12 cellular contexts compared by ENCODE assay signal in genomic region chr10:97407952-97408248, GRCh38. TPM values are rescaled to one million over a fixed set of nuclear protein-coding genes. Genes with fewer than 3 reads are reported as not detected.
DNase-seq lines count a peak whose midpoint lies in the region; ATAC-seq, FAIRE-seq and TF ChIP-seq lines count a peak whose summit lies in the region.
"Had no signal": no experiment of that assay in that cellular context is flagged by ENCODE, and none has a peak within 500 bp of the region (broad histone marks: within the 10 kb centered on the region; RNA-seq: fewer than 3 reads in every experiment).

No MANE protein-coding gene starts in this region.

- CTCF ChIA-PET in HepG2 (lab: Yijun Ruan, JAX; ENCODE audit: low intra/inter-chr PET ratio, low total read pairs) = interaction anchor here (1.6 to 2.3 kb wide), 3 partner anchors 18 to 56 kb away, joined by 6 to 14 read pairs (median 12); partner anchors contain the start of genes EXOSC1, PGAM1 and ZDHHC16

- no TSS peak for BruUV-seq in HepG2 (replicated peaks; lab: Mats Ljungman, UMichigan)

- intact Hi-C loops in HepG2 (cut with micrococcal nuclease; ENCODE audit: unreplicated experiment) = loop anchor here (1.0 to 2.0 kb wide), 4 partner anchors 19 to 204 kb away; partner anchors contain the start of genes EXOSC1, PGAM1 and ZDHHC16
- intact Hi-C loops in right lobe of liver (cut with DNase I) = no loop called here
- intact Hi-C loops in testis (cut with DNase I; ENCODE audit: low total_unique reads) = no loop called here

- H3K79me2 ChIP-seq in HepG2 (ENCODE audit: insufficient read depth, low read length) (no peaks in the 10 kb centered on the region), SU-DHL-6 (ENCODE audit: insufficient read depth, low read length) (no peaks in the 10 kb centered on the region), keratinocyte (ENCODE audit: control insufficient read depth, insufficient read depth, low read length) (no peaks in the 10 kb centered on the region)

- DNase-seq in HepG2 (ENCODE audit: low spot score) (no peak), right lobe of liver (no peak), keratinocyte (ENCODE audit: low read depth, low spot score) (no peak), medulla oblongata (ENCODE audit: extremely low spot score) (no peak), testis (no peak), NCI-H774 (lab: John Stamatoyannopoulos, UW) (no peak)
- DNase-seq: DND-41 had no signal

- H4K20me1 ChIP-seq in HepG2 (ENCODE audit: insufficient read depth, low read length) (no peaks in the 10 kb centered on the region), SU-DHL-6 (ENCODE audit: low read depth, low read length) (no peaks in the 10 kb centered on the region), keratinocyte (ENCODE audit: control insufficient read depth, extremely low read depth, insufficient read depth, low read length) (no peaks in the 10 kb centered on the region)

- POLR2A ChIA-PET in HepG2 (lab: Yijun Ruan, JAX) = no interaction called here

- TF ChIP-seq CTCF in HepG2 (CRISPR knock-in tag; IDR thresholded peaks at IDR 0.05) (no peak), right lobe of liver (IDR thresholded peaks at IDR 0.05) (no peak), SU-DHL-6 (IDR thresholded peaks at IDR 0.05; ENCODE audit: insufficient read depth, low read length, poor library complexity, severe bottlenecking) (no peak), keratinocyte (optimal IDR thresholded peaks at IDR 0.05 in 1 of 3, IDR thresholded peaks at IDR 0.05 in 1 of 3, conservative IDR thresholded peaks at IDR 0.05 in 1 of 3; ENCODE audit: extremely low read depth in 1 of 3, insufficient read depth in 2 of 3, low read length in 3 of 3) (no peak), testis (IDR thresholded peaks at IDR 0.05) (no peak)

- H3K27ac ChIP-seq in HepG2 (ENCODE audit: extremely low read length, insufficient read depth, low read length) (peak overlapping the region; percentile 77), right lobe of liver (peak overlapping the region in 1 of 3 donors; percentile 31), SU-DHL-6 (ENCODE audit: low read depth, low read length) (no peak overlapping the region), keratinocyte (ENCODE audit: control insufficient read depth, insufficient read depth, low read length) (peak overlapping the region; percentile 17), testis (no peak overlapping the region)
- H3K27ac ChIP-seq: foreskin keratinocyte had no signal

- H3F3A ChIP-seq in SU-DHL-6 (ENCODE audit: insufficient read depth) = no peaks in the 10 kb centered on the region

- no peak for TF ChIP-seq RAD21 in HepG2 (CRISPR knock-in tag; IDR thresholded peaks at IDR 0.05)

- FAIRE-seq in HepG2 (lab: Jason Lieb, UNC) (no peak), keratinocyte (lab: Jason Lieb, UNC) (no peak)

- H2AFZ ChIP-seq in HepG2 (ENCODE audit: low read length) (no peak overlapping the region), SU-DHL-6 (ENCODE audit: low read depth, low read length, severe bottlenecking) (peak overlapping the region; percentile 86), keratinocyte (ENCODE audit: control insufficient read depth, low read length) (no peak overlapping the region)

- 53% methylated on average over 2 of the region's 2 CpGs for WGBS in HepG2 (ENCODE audit: low lambda C conversion rate)
- WGBS in right lobe of liver (ENCODE audit: insufficient coverage, low coverage, low lambda C conversion rate, missing lambda C conversion rate) = 70% methylated on average over 2 of the region's 2 CpGs
- WGBS in testis, 2 donors = 73 to 92% methylated on average over 2 of the region's 2 CpGs

- H3K9ac ChIP-seq in HepG2 (ENCODE audit: insufficient read depth, low read depth, low read length) = no peak overlapping the region
- no peak overlapping the region for H3K9ac ChIP-seq in SU-DHL-6 (ENCODE audit: low read length)
- H3K9ac ChIP-seq in keratinocyte (ENCODE audit: control insufficient read depth, extremely low read depth, insufficient read depth, low read length) = no peak overlapping the region

- peak overlapping the region; percentile 83 for H3K4me2 ChIP-seq in HepG2 (ENCODE audit: low read depth, low read length)
- peak overlapping the region; percentile 63 for H3K4me2 ChIP-seq in SU-DHL-6 (ENCODE audit: low read depth, low read length, poor library complexity, severe bottlenecking)
- H3K4me2 ChIP-seq in keratinocyte (ENCODE audit: control insufficient read depth, extremely low read depth, insufficient read depth, low read depth, low read length) = peak overlapping the region; percentile 12

- no peaks in the 10 kb centered on the region for H3K9me3 ChIP-seq in HepG2 (ENCODE audit: low read length)
- no peaks in the 10 kb centered on the region for H3K9me3 ChIP-seq in right lobe of liver
- H3K9me3 ChIP-seq in SU-DHL-6 (ENCODE audit: insufficient read depth, low read length) = no peaks in the 10 kb centered on the region
- H3K9me3 ChIP-seq in keratinocyte (ENCODE audit: control insufficient read depth, low read depth, low read length) = no peaks in the 10 kb centered on the region
- H3K9me3 ChIP-seq in testis = no peaks in the 10 kb centered on the region
- H3K9me3 ChIP-seq: body of pancreas, colonic mucosa had no signal

- H3K9me1 ChIP-seq in keratinocyte (ENCODE audit: control insufficient read depth, extremely low read depth, insufficient read depth, low read length) = no peaks in the 10 kb centered on the region

- peaks cover 53% of the 10 kb centered on the region for H3K4me1 ChIP-seq in HepG2 (ENCODE audit: insufficient read depth, low read length)
- H3K4me1 ChIP-seq in right lobe of liver = peaks cover 0 to 10% (median 0%) of the 10 kb centered on the region in 4 donors
- peaks cover 30% of the 10 kb centered on the region for H3K4me1 ChIP-seq in keratinocyte (ENCODE audit: control insufficient read depth, extremely low read depth, insufficient read depth, low read length)
- peaks cover 12% of the 10 kb centered on the region for H3K4me1 ChIP-seq in testis
- H3K4me1 ChIP-seq: colonic mucosa had no signal

- H3K36me3 ChIP-seq in HepG2 (replicated peaks in 1 of 2; ENCODE audit: control insufficient read depth in 1 of 2, insufficient read depth in 2 of 2, low read length in 2 of 2) = no peaks in the 10 kb centered on the region
- H3K36me3 ChIP-seq in right lobe of liver = no peaks in the 10 kb centered on the region
- no peaks in the 10 kb centered on the region for H3K36me3 ChIP-seq in SU-DHL-6 (ENCODE audit: low read length)
- no peaks in the 10 kb centered on the region for H3K36me3 ChIP-seq in keratinocyte (ENCODE audit: control insufficient read depth in 2 of 2, extremely low read depth in 1 of 2, insufficient read depth in 2 of 2, low read length in 2 of 2)
- no peaks in the 10 kb centered on the region for H3K36me3 ChIP-seq in testis (ENCODE audit: low read depth, missing control alignments)
- H3K36me3 ChIP-seq: colonic mucosa had no signal

- peak overlapping the region in 1 of 3 experiments; percentile 63; a peak in 2 of 6 replicates for H3K4me3 ChIP-seq in HepG2 (replicated peaks in 1 of 3; ENCODE audit: insufficient read depth in 1 of 3, low read depth in 2 of 3, low read length in 3 of 3)
- no peak overlapping the region for H3K4me3 ChIP-seq in right lobe of liver
- H3K4me3 ChIP-seq in SU-DHL-6 (ENCODE audit: insufficient read depth, low read length, poor library complexity, severe bottlenecking) = no peak overlapping the region
- H3K4me3 ChIP-seq in keratinocyte (ENCODE audit: control insufficient read depth in 2 of 3, extremely low read depth in 1 of 3, insufficient read depth in 2 of 3, low read depth in 1 of 3, low read length in 3 of 3) = peak overlapping the region in 1 of 3 experiments; percentile 4
- no peak overlapping the region for H3K4me3 ChIP-seq in testis
- H3K4me3 ChIP-seq: body of pancreas, colonic mucosa had no signal

- TF ChIP-seq EP300 in HepG2 (IDR thresholded peaks at IDR 0.05; ENCODE audit: low read depth in 2 of 2, low read length in 2 of 2) (no peak), HepG2 (CRISPR knock-in tag; IDR thresholded peaks at IDR 0.05; ENCODE audit: borderline replicate concordance) (no peak)

- H3K27me3 ChIP-seq in HepG2 (ENCODE audit: control insufficient read depth in 1 of 2, insufficient read depth in 2 of 2, low read length in 2 of 2) = no peaks in the 10 kb centered on the region
- no peaks in the 10 kb centered on the region for H3K27me3 ChIP-seq in right lobe of liver
- H3K27me3 ChIP-seq in SU-DHL-6 (ENCODE audit: low read length) = no peaks in the 10 kb centered on the region
- no peaks in the 10 kb centered on the region for H3K27me3 ChIP-seq in keratinocyte (ENCODE audit: control insufficient read depth, extremely low read depth, insufficient read depth, low read length)
- no peaks in the 10 kb centered on the region for H3K27me3 ChIP-seq in testis
- H3K27me3 ChIP-seq: body of pancreas, colonic mucosa, foreskin keratinocyte had no signal

- in situ Hi-C loops in HepG2 (cut with HindIII; ENCODE audit: extremely low pct_ligation_motif_present, low pct_unique_long_range_greater_than_20kb) = no loop called here

- dilution Hi-C loops in keratinocyte (cut with MboI; ENCODE audit: extremely low pct_ligation_motif_present, low sequenced_read_pairs) = no loop called here

- ATAC-seq in HepG2 (no peak), right lobe of liver (no peak), GM21360 (IDR thresholded peaks at IDR 0.05; ENCODE audit: unreplicated experiment) (no peak)

- no peaks in the 10 kb centered on the region for H3K9me2 ChIP-seq in SU-DHL-6 (replicated peaks; ENCODE audit: insufficient read depth, low read length)

- no peak for TF ChIP-seq POLR2A in HepG2 (IDR thresholded peaks at IDR 0.05; ENCODE audit: insufficient read depth in 1 of 2, low read depth in 2 of 2, low read length in 2 of 2)
- no peak for TF ChIP-seq POLR2A in right lobe of liver (IDR thresholded peaks at IDR 0.05)
- no peak for TF ChIP-seq POLR2A in testis (IDR thresholded peaks at IDR 0.05)

RNA-seq across cellular contexts. Expression of gene RRP12, which starts 6.8 kb away (rescaled TPM):
- 30.6 and 39.4 TPM in 2 replicates for total RNA-seq in HepG2 (2016; rRNA removed; fragmentation: Illumina TruSeq; extraction: Trizol)
- total RNA-seq in HepG2 (2016; cell fraction: cytosol; rRNA removed; fragmentation: Illumina TruSeq; extraction: Trizol; ENCODE audit: low read depth) = 40.0 and 40.9 TPM in 2 replicates
- 23.4 and 36.6 TPM in 2 replicates for total RNA-seq in HepG2 (2016; cell fraction: insoluble cytoplasmic fraction; rRNA removed; fragmentation: Illumina TruSeq; extraction: Trizol)
- 11.2 and 11.4 TPM in 2 replicates for total RNA-seq in HepG2 (2016; cell fraction: membrane; rRNA removed; fragmentation: Illumina TruSeq; extraction: Trizol)
- total RNA-seq in HepG2 (2016; cell fraction: nucleus; rRNA removed; fragmentation: Illumina TruSeq; extraction: Trizol) = 31.1 and 33.1 TPM in 2 replicates
- polyA plus RNA-seq in HepG2 (2011; rRNA removed) = 13.2 and 18.6 TPM in 2 replicates
- 5.0 and 5.1 TPM in 2 replicates for polyA plus RNA-seq in HepG2 (2011; cell fraction: cytosol; rRNA removed)
- 51.4 and 59.2 TPM in 2 replicates for polyA plus RNA-seq in HepG2 (2011; cell fraction: nucleus; rRNA removed)
- 17.9 and 28.3 TPM in 2 replicates for polyA plus RNA-seq in HepG2 (2012)
- polyA plus RNA-seq in HepG2 (2016; cell fraction: cytosol; fragmentation: Illumina TruSeq; extraction: Trizol; ENCODE audit: low read depth) = 6.7 and 7.7 TPM in 2 replicates
- 20.0 and 25.7 TPM in 2 replicates for polyA plus RNA-seq in HepG2 (2016; cell fraction: insoluble cytoplasmic fraction; fragmentation: Illumina TruSeq; extraction: Trizol; ENCODE audit: low read depth)
- polyA plus RNA-seq in HepG2 (2016; cell fraction: membrane; fragmentation: Illumina TruSeq; extraction: Trizol; ENCODE audit: low read depth) = 4.0 and 4.5 TPM in 2 replicates
- 51.3 and 56.0 TPM in 2 replicates for polyA plus RNA-seq in HepG2 (2016; cell fraction: nucleus; fragmentation: Illumina TruSeq; extraction: Trizol; ENCODE audit: insufficient read depth, low read depth)
- polyA minus RNA-seq in HepG2 (2011; rRNA and poly(A)+ RNA removed; ENCODE audit: low replicate concordance) = 43.7 and 49.7 TPM in 2 replicates
- polyA minus RNA-seq in HepG2 (2011; cell fraction: cytosol; rRNA and poly(A)+ RNA removed) = 12.0 and 15.7 TPM in 2 replicates
- polyA minus RNA-seq in HepG2 (2011; cell fraction: nucleus; rRNA and poly(A)+ RNA removed) = 22.4 and 29.6 TPM in 2 replicates
- 10 to 100 TPM in 3 of 6 experiments, 1 to 10 TPM in 3; 6.7 to 23.2 (median 10.2) TPM for total RNA-seq in right lobe of liver
- polyA plus RNA-seq in keratinocyte = 11.1 to 17.5 TPM (median 14.8 TPM) in 3 replicates
- polyA plus RNA-seq in keratinocyte (2011; ENCODE audit: low read depth) = 17.3 TPM
- polyA plus RNA-seq in keratinocyte (2011; cell fraction: cytosol; rRNA removed) = 9.2 and 13.1 TPM in 2 replicates
- polyA plus RNA-seq in keratinocyte (2011; cell fraction: nucleus; rRNA removed) = 40.7 and 46.4 TPM in 2 replicates
- 26.2 and 30.9 TPM in 2 replicates for polyA plus RNA-seq in keratinocyte (2012; ENCODE audit: low replicate concordance)
- 26.6 to 62.6 TPM (median 29.1 TPM) in 3 replicates for polyA minus RNA-seq in keratinocyte
- 14.2 TPM for polyA minus RNA-seq in keratinocyte (2011; cell fraction: cytosol; rRNA and poly(A)+ RNA removed)
- polyA minus RNA-seq in keratinocyte (2011; cell fraction: nucleus; rRNA and poly(A)+ RNA removed) = 42.5 and 48.5 TPM in 2 replicates
- total RNA-seq in testis = 10 to 100 TPM; 53.5 to 54.6 TPM
- polyA plus RNA-seq in testis (ENCODE audit: insufficient read depth, low read depth, low replicate concordance) = 38.1 TPM

RNA-seq across cellular contexts. Expression of gene PGAM1, which starts 18.1 kb away (rescaled TPM):
- 354 and 442 TPM in 2 replicates for total RNA-seq in HepG2 (2016; rRNA removed; fragmentation: Illumina TruSeq; extraction: Trizol)
- 44.3 and 47.0 TPM in 2 replicates for total RNA-seq in HepG2 (2016; cell fraction: cytosol; rRNA removed; fragmentation: Illumina TruSeq; extraction: Trizol; ENCODE audit: low read depth)
- total RNA-seq in HepG2 (2016; cell fraction: insoluble cytoplasmic fraction; rRNA removed; fragmentation: Illumina TruSeq; extraction: Trizol) = 352 and 439 TPM in 2 replicates
- 128 and 141 TPM in 2 replicates for total RNA-seq in HepG2 (2016; cell fraction: membrane; rRNA removed; fragmentation: Illumina TruSeq; extraction: Trizol)
- 126 and 144 TPM in 2 replicates for total RNA-seq in HepG2 (2016; cell fraction: nucleus; rRNA removed; fragmentation: Illumina TruSeq; extraction: Trizol)
- 403 and 483 TPM in 2 replicates for polyA plus RNA-seq in HepG2 (2011; rRNA removed)
- polyA plus RNA-seq in HepG2 (2011; cell fraction: cytosol; rRNA removed) = 471 and 548 TPM in 2 replicates
- 110 and 124 TPM in 2 replicates for polyA plus RNA-seq in HepG2 (2011; cell fraction: nucleus; rRNA removed)
- 318 and 342 TPM in 2 replicates for polyA plus RNA-seq in HepG2 (2012)
- 50.9 and 54.4 TPM in 2 replicates for polyA plus RNA-seq in HepG2 (2016; cell fraction: cytosol; fragmentation: Illumina TruSeq; extraction: Trizol; ENCODE audit: low read depth)
- polyA plus RNA-seq in HepG2 (2016; cell fraction: insoluble cytoplasmic fraction; fragmentation: Illumina TruSeq; extraction: Trizol; ENCODE audit: low read depth) = 474 and 488 TPM in 2 replicates
- polyA plus RNA-seq in HepG2 (2016; cell fraction: membrane; fragmentation: Illumina TruSeq; extraction: Trizol; ENCODE audit: low read depth) = 112 and 113 TPM in 2 replicates
- polyA plus RNA-seq in HepG2 (2016; cell fraction: nucleus; fragmentation: Illumina TruSeq; extraction: Trizol; ENCODE audit: insufficient read depth, low read depth) = 181 and 193 TPM in 2 replicates
- 592 and 624 TPM in 2 replicates for polyA minus RNA-seq in HepG2 (2011; rRNA and poly(A)+ RNA removed; ENCODE audit: low replicate concordance)
- 212 and 243 TPM in 2 replicates for polyA minus RNA-seq in HepG2 (2011; cell fraction: cytosol; rRNA and poly(A)+ RNA removed)
- 56.7 and 63.2 TPM in 2 replicates for polyA minus RNA-seq in HepG2 (2011; cell fraction: nucleus; rRNA and poly(A)+ RNA removed)
- 100 to 1,000 TPM; 100 to 228 (median 162) TPM for total RNA-seq in right lobe of liver
- polyA plus RNA-seq in keratinocyte = 602 to 706 TPM (median 624 TPM) in 3 replicates
- 145 TPM for polyA plus RNA-seq in keratinocyte (2011; ENCODE audit: low read depth)
- polyA plus RNA-seq in keratinocyte (2011; cell fraction: cytosol; rRNA removed) = 616 and 687 TPM in 2 replicates
- polyA plus RNA-seq in keratinocyte (2011; cell fraction: nucleus; rRNA removed) = 358 and 405 TPM in 2 replicates
- 340 and 522 TPM in 2 replicates for polyA plus RNA-seq in keratinocyte (2012; ENCODE audit: low replicate concordance)
- 481 to 636 TPM (median 493 TPM) in 3 replicates for polyA minus RNA-seq in keratinocyte
- 499 TPM for polyA minus RNA-seq in keratinocyte (2011; cell fraction: cytosol; rRNA and poly(A)+ RNA removed)
- 169 and 188 TPM in 2 replicates for polyA minus RNA-seq in keratinocyte (2011; cell fraction: nucleus; rRNA and poly(A)+ RNA removed)
- 100 to 1,000 TPM; 244 to 279 TPM for total RNA-seq in testis
- polyA plus RNA-seq in testis (ENCODE audit: insufficient read depth, low read depth, low replicate concordance) = 238 TPM

RNA-seq across cellular contexts. Expression of gene EXOSC1, which starts 37.9 kb away (rescaled TPM):
- 39.9 and 47.6 TPM in 2 replicates for total RNA-seq in HepG2 (2016; rRNA removed; fragmentation: Illumina TruSeq; extraction: Trizol)
- total RNA-seq in HepG2 (2016; cell fraction: cytosol; rRNA removed; fragmentation: Illumina TruSeq; extraction: Trizol; ENCODE audit: low read depth) = 23.7 and 27.6 TPM in 2 replicates
- 37.7 and 48.0 TPM in 2 replicates for total RNA-seq in HepG2 (2016; cell fraction: insoluble cytoplasmic fraction; rRNA removed; fragmentation: Illumina TruSeq; extraction: Trizol)
- 24.0 and 25.8 TPM in 2 replicates for total RNA-seq in HepG2 (2016; cell fraction: membrane; rRNA removed; fragmentation: Illumina TruSeq; extraction: Trizol)
- 16.9 and 23.2 TPM in 2 replicates for total RNA-seq in HepG2 (2016; cell fraction: nucleus; rRNA removed; fragmentation: Illumina TruSeq; extraction: Trizol)
- 36.3 and 38.0 TPM in 2 replicates for polyA plus RNA-seq in HepG2 (2011; rRNA removed)
- 37.5 and 37.9 TPM in 2 replicates for polyA plus RNA-seq in HepG2 (2011; cell fraction: cytosol; rRNA removed)
- 14.0 and 17.7 TPM in 2 replicates for polyA plus RNA-seq in HepG2 (2011; cell fraction: nucleus; rRNA removed)
- 31.8 and 32.0 TPM in 2 replicates for polyA plus RNA-seq in HepG2 (2012)
- 21.2 and 21.7 TPM in 2 replicates for polyA plus RNA-seq in HepG2 (2016; cell fraction: cytosol; fragmentation: Illumina TruSeq; extraction: Trizol; ENCODE audit: low read depth)
- polyA plus RNA-seq in HepG2 (2016; cell fraction: insoluble cytoplasmic fraction; fragmentation: Illumina TruSeq; extraction: Trizol; ENCODE audit: low read depth) = 59.8 and 61.6 TPM in 2 replicates
- polyA plus RNA-seq in HepG2 (2016; cell fraction: membrane; fragmentation: Illumina TruSeq; extraction: Trizol; ENCODE audit: low read depth) = 21.5 and 23.2 TPM in 2 replicates
- polyA plus RNA-seq in HepG2 (2016; cell fraction: nucleus; fragmentation: Illumina TruSeq; extraction: Trizol; ENCODE audit: insufficient read depth, low read depth) = 37.6 TPM in 2 replicates
- polyA minus RNA-seq in HepG2 (2011; rRNA and poly(A)+ RNA removed; ENCODE audit: low replicate concordance) = 34.4 and 67.4 TPM in 2 replicates
- polyA minus RNA-seq in HepG2 (2011; cell fraction: cytosol; rRNA and poly(A)+ RNA removed) = 7.6 and 7.7 TPM in 2 replicates
- polyA minus RNA-seq in HepG2 (2011; cell fraction: nucleus; rRNA and poly(A)+ RNA removed) = 10.6 and 14.4 TPM in 2 replicates
- total RNA-seq in right lobe of liver = 10 to 100 TPM in 5 of 6 experiments, 1 to 10 TPM in 1; 9.2 to 19.1 (median 11.8) TPM
- polyA plus RNA-seq in keratinocyte = 40.9 to 45.7 TPM (median 42.9 TPM) in 3 replicates
- polyA plus RNA-seq in keratinocyte (2011; ENCODE audit: low read depth) = 13.2 TPM
- 37.0 and 46.2 TPM in 2 replicates for polyA plus RNA-seq in keratinocyte (2011; cell fraction: cytosol; rRNA removed)
- polyA plus RNA-seq in keratinocyte (2011; cell fraction: nucleus; rRNA removed) = 30.4 and 33.5 TPM in 2 replicates
- polyA plus RNA-seq in keratinocyte (2012; ENCODE audit: low replicate concordance) = 35.8 and 41.0 TPM in 2 replicates
- polyA minus RNA-seq in keratinocyte = 18.1 to 36.1 TPM (median 24.5 TPM) in 3 replicates
- 12.9 TPM for polyA minus RNA-seq in keratinocyte (2011; cell fraction: cytosol; rRNA and poly(A)+ RNA removed)
- polyA minus RNA-seq in keratinocyte (2011; cell fraction: nucleus; rRNA and poly(A)+ RNA removed) = 6.2 and 6.6 TPM in 2 replicates
- 10 to 100 TPM; 24.5 to 27.9 TPM for total RNA-seq in testis
- 31.4 TPM for polyA plus RNA-seq in testis (ENCODE audit: insufficient read depth, low read depth, low replicate concordance)

RNA-seq across cellular contexts. Expression of gene ZDHHC16, which starts 38.1 kb away (rescaled TPM):
- total RNA-seq in HepG2 (2016; rRNA removed; fragmentation: Illumina TruSeq; extraction: Trizol) = 30.2 and 41.8 TPM in 2 replicates
- total RNA-seq in HepG2 (2016; cell fraction: cytosol; rRNA removed; fragmentation: Illumina TruSeq; extraction: Trizol; ENCODE audit: low read depth) = 84.0 and 92.7 TPM in 2 replicates
- total RNA-seq in HepG2 (2016; cell fraction: insoluble cytoplasmic fraction; rRNA removed; fragmentation: Illumina TruSeq; extraction: Trizol) = 25.9 and 43.5 TPM in 2 replicates
- total RNA-seq in HepG2 (2016; cell fraction: membrane; rRNA removed; fragmentation: Illumina TruSeq; extraction: Trizol) = 104 and 115 TPM in 2 replicates
- 30.7 and 33.0 TPM in 2 replicates for total RNA-seq in HepG2 (2016; cell fraction: nucleus; rRNA removed; fragmentation: Illumina TruSeq; extraction: Trizol)
- polyA plus RNA-seq in HepG2 (2011; rRNA removed) = 40.8 and 49.4 TPM in 2 replicates
- 50.8 and 52.5 TPM in 2 replicates for polyA plus RNA-seq in HepG2 (2011; cell fraction: cytosol; rRNA removed)
- 59.0 and 60.8 TPM in 2 replicates for polyA plus RNA-seq in HepG2 (2011; cell fraction: nucleus; rRNA removed)
- 15.7 and 18.2 TPM in 2 replicates for polyA plus RNA-seq in HepG2 (2012)
- 102 and 121 TPM in 2 replicates for polyA plus RNA-seq in HepG2 (2016; cell fraction: cytosol; fragmentation: Illumina TruSeq; extraction: Trizol; ENCODE audit: low read depth)
- 34.1 and 41.4 TPM in 2 replicates for polyA plus RNA-seq in HepG2 (2016; cell fraction: insoluble cytoplasmic fraction; fragmentation: Illumina TruSeq; extraction: Trizol; ENCODE audit: low read depth)
- polyA plus RNA-seq in HepG2 (2016; cell fraction: membrane; fragmentation: Illumina TruSeq; extraction: Trizol; ENCODE audit: low read depth) = 122 and 132 TPM in 2 replicates
- polyA plus RNA-seq in HepG2 (2016; cell fraction: nucleus; fragmentation: Illumina TruSeq; extraction: Trizol; ENCODE audit: insufficient read depth, low read depth) = 55.7 and 56.8 TPM in 2 replicates
- 142 and 286 TPM in 2 replicates for polyA minus RNA-seq in HepG2 (2011; rRNA and poly(A)+ RNA removed; ENCODE audit: low replicate concordance)
- 20.4 TPM in 2 replicates for polyA minus RNA-seq in HepG2 (2011; cell fraction: cytosol; rRNA and poly(A)+ RNA removed)
- polyA minus RNA-seq in HepG2 (2011; cell fraction: nucleus; rRNA and poly(A)+ RNA removed) = 33.9 and 35.7 TPM in 2 replicates
- 10 to 100 TPM; 15.8 to 27.0 (median 22.8) TPM for total RNA-seq in right lobe of liver
- 63.3 to 77.6 TPM (median 67.8 TPM) in 3 replicates for polyA plus RNA-seq in keratinocyte
- 25.8 TPM for polyA plus RNA-seq in keratinocyte (2011; ENCODE audit: low read depth)
- polyA plus RNA-seq in keratinocyte (2011; cell fraction: cytosol; rRNA removed) = 64.0 and 68.6 TPM in 2 replicates
- polyA plus RNA-seq in keratinocyte (2011; cell fraction: nucleus; rRNA removed) = 49.2 and 49.4 TPM in 2 replicates
- 15.5 and 52.4 TPM in 2 replicates for polyA plus RNA-seq in keratinocyte (2012; ENCODE audit: low replicate concordance)
- 109 to 143 TPM (median 132 TPM) in 3 replicates for polyA minus RNA-seq in keratinocyte
- 46.6 TPM for polyA minus RNA-seq in keratinocyte (2011; cell fraction: cytosol; rRNA and poly(A)+ RNA removed)
- 22.8 and 27.0 TPM in 2 replicates for polyA minus RNA-seq in keratinocyte (2011; cell fraction: nucleus; rRNA and poly(A)+ RNA removed)
- total RNA-seq in testis = 10 to 100 TPM; 42.8 to 58.0 TPM
- polyA plus RNA-seq in testis (ENCODE audit: insufficient read depth, low read depth, low replicate concordance) = 40.5 TPM

Comparison
In these comparisons a context has a peak if more than half of its experiments do, and no peak if none do; other contexts are left out.
1. H3K27ac ChIP-seq: peak in HepG2 (single experiment) and keratinocyte (single experiment); none in SU-DHL-6 (single experiment) and testis (0 of 2).
2. H3K4me2 ChIP-seq: peak in every context shown above with its lines; median percentile 83 in HepG2; 63 in SU-DHL-6; 12 in keratinocyte.